In the genomic region with DNA sequence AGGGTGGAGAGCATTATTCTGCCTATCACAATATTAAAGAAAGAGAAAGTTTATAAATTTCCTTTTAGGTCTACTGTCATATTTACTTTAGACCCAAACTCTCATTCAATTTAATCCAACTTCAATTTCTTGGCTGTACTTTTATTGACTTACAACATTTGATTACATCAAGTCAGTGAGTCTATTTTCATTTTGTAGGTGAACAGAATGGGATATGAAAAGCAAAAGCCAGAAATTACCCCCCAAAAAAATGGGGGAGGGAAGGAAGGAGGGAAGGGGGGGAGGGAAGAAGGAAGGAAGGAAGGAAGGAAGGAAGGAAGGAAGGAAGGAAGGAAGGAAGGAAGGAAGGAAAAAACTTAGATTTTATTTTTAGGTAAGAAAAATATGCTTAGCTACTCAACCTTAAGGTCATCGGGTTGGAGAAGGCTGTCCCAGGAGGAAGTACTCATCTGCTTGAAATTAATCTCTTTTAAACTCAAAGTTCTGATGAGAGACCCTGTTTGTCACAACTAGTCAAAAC, we compare ENCODE assay signal across 25 cellular contexts.
"Had no signal": no experiment of that assay in that cellular context is flagged by ENCODE, and none has a peak within 500 bp of the region (broad histone marks: within the 10 kb centered on the region; RNA-seq: fewer than 3 reads in every experiment).

No MANE protein-coding gene starts in this region.

- H3K27ac ChIP-seq: colonic mucosa, coronary artery, dorsolateral prefrontal cortex, epithelial cell of prostate, esophagus muscularis mucosa, esophagus squamous epithelium, foreskin keratinocyte, gastrocnemius medialis, gastroesophageal sphincter, heart left ventricle, heart right ventricle, hepatocyte had no signal

- H3K4me2 ChIP-seq: hepatocyte had no signal

- H3K79me2 ChIP-seq: hepatocyte had no signal

- H3K4me3 ChIP-seq: colonic mucosa, coronary artery, dorsolateral prefrontal cortex, esophagus muscularis mucosa, esophagus squamous epithelium, gastrocnemius medialis, gastroesophageal sphincter, heart left ventricle, heart right ventricle, hepatocyte had no signal

- H3K27me3 ChIP-seq: colonic mucosa, dorsolateral prefrontal cortex, esophagus muscularis mucosa, esophagus squamous epithelium, foreskin keratinocyte, gastrocnemius medialis, gastroesophageal sphincter, heart left ventricle, heart right ventricle, hepatocyte had no signal

- H3K9me3 ChIP-seq: colonic mucosa, esophagus muscularis mucosa, esophagus squamous epithelium, gastrocnemius medialis, gastroesophageal sphincter, heart left ventricle had no signal

- DNase-seq: colonic mucosa; cortex of kidney; dermis blood vessel endothelial cell; dorsolateral prefrontal cortex; effector CD4-positive, alpha-beta T cell; effector CD8-positive, alpha-beta T cell; effector memory CD4-positive, alpha-beta T cell; effector memory CD8-positive, alpha-beta T cell; endodermal cell; erythroblast; esophagus squamous epithelium; foreskin fibroblast; foreskin keratinocyte; foreskin melanocyte; gastrocnemius medialis; glutamatergic neuron; head of caudate nucleus; heart left ventricle; heart right ventricle had no signal

- H2AFZ ChIP-seq: hepatocyte had no signal

- H3K36me3 ChIP-seq: colonic mucosa, esophagus muscularis mucosa, esophagus squamous epithelium, gastrocnemius medialis, gastroesophageal sphincter, heart left ventricle, heart right ventricle had no signal

- H3K9me3 Mint-ChIP-seq: endodermal cell had no signal

- H3K4me3 Mint-ChIP-seq: dendritic cell treated with granulocyte-macrophage colony-stimulating factor and Interleukin-4, amounts not matched to agents 40 ng/mL and 50 ng/mL, for 4 days; effector memory CD8-positive, alpha-beta T cell; endodermal cell had no signal

- H3K27ac Mint-ChIP-seq: dendritic cell treated with granulocyte-macrophage colony-stimulating factor and Interleukin-4, amounts not matched to agents 40 ng/mL and 50 ng/mL, for 4 days; effector memory CD8-positive, alpha-beta T cell; endodermal cell had no signal

- H3K27me3 Mint-ChIP-seq: dendritic cell treated with granulocyte-macrophage colony-stimulating factor and Interleukin-4, amounts not matched to agents 40 ng/mL and 50 ng/mL, for 4 days; effector memory CD8-positive, alpha-beta T cell had no signal

- H3K4me1 ChIP-seq: colonic mucosa, esophagus muscularis mucosa, esophagus squamous epithelium, foreskin keratinocyte, gastrocnemius medialis, gastroesophageal sphincter, heart left ventricle, heart right ventricle had no signal
